ENCODE assay signal across 10 cellular contexts in the genomic region with DNA sequence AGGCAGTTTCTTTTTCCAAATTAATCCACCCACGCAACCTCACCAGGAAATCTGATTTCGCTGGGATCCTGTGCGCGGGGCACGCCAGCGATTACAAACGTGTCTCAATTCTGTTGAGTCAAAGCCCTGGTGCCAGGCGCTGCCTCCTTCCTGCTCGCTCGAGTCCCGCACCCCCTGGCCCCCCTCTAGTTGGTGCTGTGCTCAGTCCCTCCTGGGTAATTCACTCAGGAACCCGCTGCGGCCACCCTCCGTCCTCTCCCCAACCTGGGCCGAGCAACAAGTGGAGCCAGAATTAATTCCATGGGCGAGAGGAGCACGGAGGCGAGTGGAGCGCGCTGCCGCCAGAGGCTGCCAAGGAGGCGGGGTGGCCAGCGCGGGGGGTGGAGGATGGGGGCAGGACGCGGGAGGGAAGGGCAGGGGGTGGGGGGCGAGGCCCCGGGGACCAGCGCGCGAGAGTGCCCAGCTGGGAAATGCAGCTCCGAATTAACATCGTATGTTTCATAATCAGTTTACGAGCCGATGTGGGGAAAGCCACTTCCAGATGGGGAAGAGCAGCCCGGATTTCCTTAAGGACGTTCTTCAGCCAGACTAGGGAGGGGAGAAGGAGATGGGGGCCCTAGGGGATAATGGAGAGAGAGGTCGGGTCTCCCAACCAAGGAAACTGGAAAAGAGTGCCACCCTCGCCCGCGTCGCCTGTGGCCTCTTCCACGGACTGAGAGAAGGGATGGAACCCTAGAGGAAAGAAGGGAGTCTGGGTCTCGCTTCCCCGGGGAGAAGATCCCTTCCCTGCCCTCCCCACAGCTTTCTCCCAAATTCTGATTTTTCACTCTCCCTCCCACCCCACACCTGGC. TPM values are rescaled to one million over a fixed set of nuclear protein-coding genes. Genes with fewer than 3 reads are reported as not detected.
DNase-seq lines count a peak whose midpoint lies in the region; ATAC-seq and TF ChIP-seq lines count a peak whose summit lies in the region.
"Had no signal": no experiment of that assay in that cellular context is flagged by ENCODE, and none has a peak within 500 bp of the region (broad histone marks: within the 10 kb centered on the region; RNA-seq: fewer than 3 reads in every experiment).

No MANE protein-coding gene starts in this region.

- TF ChIP-seq CTCF in lower leg skin (IDR thresholded peaks at IDR 0.05) = no peak
- no peak for TF ChIP-seq CTCF in transverse colon (IDR thresholded peaks at IDR 0.05)

- H3K4me1 ChIP-seq in duodenal mucosa (ENCODE audit: control insufficient read depth in 1 of 2, insufficient read depth in 2 of 2, low read length in 2 of 2) (peaks cover 8 to 18% of the 10 kb centered on the region in 2 donors), transverse colon (peaks cover 6 to 46% (median 29%) of the 10 kb centered on the region in 4 donors)

- no peak for ATAC-seq in GM18511 (IDR thresholded peaks at IDR 0.05; ENCODE audit: unreplicated experiment)

- intact Hi-C loops in lower leg skin (cut with DNase I; ENCODE audit: low total_unique reads) (loop anchor here (5.0 kb wide), 1 partner anchor 241 kb away; no protein-coding TSS in a partner anchor), transverse colon (cut with DNase I; ENCODE audit: low total_unique reads) (loop anchor here (5.0 to 10.0 kb wide), 2 partner anchors 244 to 771 kb away; no protein-coding TSS in a partner anchor)

- H3K4me3 ChIP-seq in duodenal mucosa (ENCODE audit: low read depth in 1 of 2, low read length in 2 of 2) = peak overlapping the region; percentile 35 to 45
- peak overlapping the region; percentile 17 for H3K4me3 ChIP-seq in lower leg skin (ENCODE audit: low read depth, poor library complexity, severe bottlenecking)
- peak overlapping the region; percentile 19 to 30 (median 24) for H3K4me3 ChIP-seq in transverse colon

- DNase-seq in NCI-H146 treated with DMSO at 0.1 percent for 48 hours (lab: John Stamatoyannopoulos, UW; ENCODE audit: unreplicated experiment) (peak; percentile 8), lower leg skin (ENCODE audit: low spot score in 2 of 2) (no peak), transverse colon (no peak), NCI-H187 treated with DMSO at 0.1 percent for 48 hours (lab: John Stamatoyannopoulos, UW) (no peak), occipital lobe (lab: John Stamatoyannopoulos, UW) (no peak)
- DNase-seq: activated T-cell treated with anti-CD3 and anti-CD28 coated beads for 4 hours; NCI-H2107; stimulated activated naive CD4-positive, alpha-beta T cell treated with Interleukin-2 at 50 U/mL for 16 hours had no signal

- TF ChIP-seq EP300 in transverse colon (IDR thresholded peaks at IDR 0.05; ENCODE audit: low read depth) = no peak

- H3K27me3 ChIP-seq in duodenal mucosa (ENCODE audit: control insufficient read depth in 1 of 2, insufficient read depth in 2 of 2, low read length in 2 of 2) (peaks cover 65 to 83% of the 10 kb centered on the region in 2 donors), transverse colon (peaks cover 70% of the 10 kb centered on the region)

- TF ChIP-seq POLR2A in lower leg skin (IDR thresholded peaks at IDR 0.05) (no peak), transverse colon (IDR thresholded peaks at IDR 0.05) (no peak)

- WGBS in lower leg skin, 2 donors = 2% methylated on average over 43 to 45 of the region's 45 CpGs
- WGBS in transverse colon (ENCODE audit: low coverage in 1 of 2), 2 donors = 0 to 7% methylated on average over 5 to 30 of the region's 45 CpGs

- H3K9me3 ChIP-seq in duodenal mucosa (ENCODE audit: control insufficient read depth in 1 of 2, low read length in 2 of 2) = no peaks in the 10 kb centered on the region
- no peaks in the 10 kb centered on the region for H3K9me3 ChIP-seq in transverse colon

- in situ Hi-C loops in transverse colon (cut with MboI; ENCODE audit: low pct_ligation_motif_present in 1 of 4, low pct_unique_long_range_greater_than_20kb in 1 of 4, low sequenced_read_pairs in 3 of 4) = loop anchor here (10.0 to 25.0 kb wide), 7 partner anchors 244 to 781 kb away; no protein-coding TSS in a partner anchor

- H3K9ac ChIP-seq in duodenal mucosa (ENCODE audit: low read depth in 1 of 2, low read length in 2 of 2) = no peak overlapping the region

- H3K36me3 ChIP-seq in duodenal mucosa (ENCODE audit: control insufficient read depth in 1 of 2, insufficient read depth in 2 of 2, low read length in 2 of 2) = no peaks in the 10 kb centered on the region
- no peaks in the 10 kb centered on the region for H3K36me3 ChIP-seq in transverse colon

- H3K27ac ChIP-seq in duodenal mucosa (ENCODE audit: low read depth, low read length) = no peak overlapping the region
- H3K27ac ChIP-seq in transverse colon = peak overlapping the region; percentile 11 to 47 (median 40)

RNA-seq across cellular contexts. Expression of a gene that starts 5.8 kb away (rescaled TPM):
- total RNA-seq in lower leg skin (10 to 100 TPM in 2 of 4 donors, 1 to 10 TPM in 2; 8.7 to 16.1 (median 10.8) TPM), transverse colon (10 to 100 TPM in 1 of 4 donors, 1 to 10 TPM in 3; 2.6 to 15.9 (median 5.5) TPM), occipital lobe (6.6 TPM)
